ENCODE assay signal across 27 cellular contexts in the genomic region with DNA sequence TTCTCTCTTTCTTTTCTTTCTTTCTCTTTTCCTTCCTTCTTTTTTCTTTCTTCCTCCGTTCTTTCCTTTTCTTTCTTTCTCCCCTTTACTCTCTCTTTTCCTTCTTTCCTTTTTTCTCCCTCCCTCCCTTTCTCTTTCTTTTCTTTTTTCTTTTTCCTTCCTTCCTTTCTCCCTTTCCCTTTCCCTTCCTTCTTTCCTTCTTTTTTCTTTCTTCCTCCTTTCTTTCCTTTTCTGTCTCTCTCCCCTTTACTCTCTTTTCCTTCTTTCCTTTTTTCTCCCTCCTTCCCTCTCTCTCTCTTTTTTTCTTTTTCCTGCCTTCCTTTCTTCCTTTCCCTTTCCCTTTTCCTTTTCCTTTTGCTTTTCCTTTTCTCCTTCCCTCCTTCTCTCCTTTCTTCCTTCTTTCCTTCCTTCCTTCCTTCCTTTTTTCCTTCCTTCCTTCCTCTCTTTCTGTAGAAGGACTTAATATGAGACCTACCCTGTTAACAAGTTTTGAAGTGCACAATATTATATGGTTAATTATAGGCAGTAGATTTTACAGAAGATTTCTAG.
"Had no signal": no experiment of that assay in that cellular context is flagged by ENCODE, and none has a peak within 500 bp of the region (broad histone marks: within the 10 kb centered on the region; RNA-seq: fewer than 3 reads in every experiment).

No MANE protein-coding gene starts in this region.

- H3K27ac ChIP-seq: epithelial cell of prostate, gastroesophageal sphincter, heart right ventricle, left lung, neural progenitor cell, parathyroid adenoma, right lobe of liver, thoracic aorta, tibial nerve, upper lobe of left lung had no signal

- H3K4me1 ChIP-seq: gastroesophageal sphincter, heart right ventricle, left lung, right lobe of liver, tibial nerve, upper lobe of left lung had no signal

- H3K4me3 Mint-ChIP-seq: endodermal cell; mesothelial cell of epicardium; naive B cell; natural killer cell treated with Interleukin-12 subunit alpha and Interleukin-12 subunit beta and Interleukin-15 and Interleukin-18, amount 100 ng/mL, for 72 hours; neural progenitor cell; stimulated activated naive B cell treated with anti-CD40 and anti-IgM and Interleukin-4, amounts not matched to agents 10 μg/mL and 1 μg/mL and 100 μg/mL, for 72 hours; stimulated activated naive CD8-positive, alpha-beta T cell treated with anti-CD3 and anti-CD28 coated beads, Interleukin-15, Interleukin-2, amounts not matched to agents 100 ng/mL and 50 ng/mL, for 24 hours had no signal

- H3K27me3 ChIP-seq: gastroesophageal sphincter, heart right ventricle, left lung, neural progenitor cell, right lobe of liver, tibial nerve, upper lobe of left lung had no signal

- H3K4me3 ChIP-seq: gastroesophageal sphincter, heart right ventricle, left lung, mucosa of descending colon, neural progenitor cell, right lobe of liver, thoracic aorta, tibial nerve, upper lobe of left lung had no signal

- H3K27ac Mint-ChIP-seq: endodermal cell; mesothelial cell of epicardium; natural killer cell treated with Interleukin-12 subunit alpha and Interleukin-12 subunit beta and Interleukin-15 and Interleukin-18, amount 100 ng/mL, for 72 hours; neural progenitor cell; progenitor cell of endocrine pancreas; stimulated activated naive B cell treated with anti-CD40 and anti-IgM and Interleukin-4, amounts not matched to agents 10 μg/mL and 1 μg/mL and 100 μg/mL, for 72 hours; stimulated activated naive CD8-positive, alpha-beta T cell treated with anti-CD3 and anti-CD28 coated beads, Interleukin-15, Interleukin-2, amounts not matched to agents 100 ng/mL and 50 ng/mL, for 24 hours had no signal

- H3K4me1 Mint-ChIP-seq: naive B cell; stimulated activated naive B cell treated with anti-CD40 and anti-IgM and Interleukin-4, amounts not matched to agents 10 μg/mL and 1 μg/mL and 100 μg/mL, for 72 hours had no signal

- H3K9me3 ChIP-seq: gastroesophageal sphincter, left lung, mucosa of descending colon, right lobe of liver, thoracic aorta, tibial nerve, upper lobe of left lung had no signal

- H3K36me3 Mint-ChIP-seq: mesothelial cell of epicardium, neural progenitor cell had no signal

- H3K27me3 Mint-ChIP-seq: progenitor cell of endocrine pancreas had no signal

- H3K36me3 ChIP-seq: gastroesophageal sphincter, heart right ventricle, left lung, neural progenitor cell, right lobe of liver, thoracic aorta, tibial nerve, upper lobe of left lung had no signal

- ATAC-seq: esophagus mucosa; gastroesophageal sphincter; heart right ventricle; left cardiac atrium; left lung; mucosa of descending colon; natural killer cell treated with Interleukin-12 subunit alpha and Interleukin-12 subunit beta and Interleukin-15 and Interleukin-18, amount 100 ng/mL, for 72 hours; right lobe of liver; stimulated activated naive B cell treated with anti-CD40 and anti-IgM and Interleukin-4, amounts not matched to agents 10 μg/mL and 1 μg/mL and 100 μg/mL, for 72 hours had no signal

- H3K9me3 Mint-ChIP-seq: natural killer cell treated with Interleukin-12 subunit alpha and Interleukin-12 subunit beta and Interleukin-15 and Interleukin-18, amount 100 ng/mL, for 72 hours had no signal

- DNase-seq: effector CD8-positive, alpha-beta T cell; endodermal cell; glutamatergic neuron; heart right ventricle; hippocampal formation; left cardiac atrium; left lung; mesenchymal stem cell; mucosa of descending colon; naive B cell; right lobe of liver; small intestine; stimulated activated CD4-positive, alpha-beta T cell treated with anti-CD3 and anti-CD28 coated beads, Interleukin-15, amount 100 ng/mL, for 24 hours; stimulated activated CD4-positive, alpha-beta T cell treated with anti-CD3 and anti-CD28 coated beads, Interleukin-2, amount 100 ng/mL, for 48 hours; stimulated activated naive B cell treated with anti-CD40 and anti-IgM and Interleukin-4, amounts not matched to agents 10 μg/mL and 1 μg/mL and 100 μg/mL, for 72 hours; upper lobe of left lung had no signal
